ENCODE assay signal across 8 cellular contexts in the genomic region with DNA sequence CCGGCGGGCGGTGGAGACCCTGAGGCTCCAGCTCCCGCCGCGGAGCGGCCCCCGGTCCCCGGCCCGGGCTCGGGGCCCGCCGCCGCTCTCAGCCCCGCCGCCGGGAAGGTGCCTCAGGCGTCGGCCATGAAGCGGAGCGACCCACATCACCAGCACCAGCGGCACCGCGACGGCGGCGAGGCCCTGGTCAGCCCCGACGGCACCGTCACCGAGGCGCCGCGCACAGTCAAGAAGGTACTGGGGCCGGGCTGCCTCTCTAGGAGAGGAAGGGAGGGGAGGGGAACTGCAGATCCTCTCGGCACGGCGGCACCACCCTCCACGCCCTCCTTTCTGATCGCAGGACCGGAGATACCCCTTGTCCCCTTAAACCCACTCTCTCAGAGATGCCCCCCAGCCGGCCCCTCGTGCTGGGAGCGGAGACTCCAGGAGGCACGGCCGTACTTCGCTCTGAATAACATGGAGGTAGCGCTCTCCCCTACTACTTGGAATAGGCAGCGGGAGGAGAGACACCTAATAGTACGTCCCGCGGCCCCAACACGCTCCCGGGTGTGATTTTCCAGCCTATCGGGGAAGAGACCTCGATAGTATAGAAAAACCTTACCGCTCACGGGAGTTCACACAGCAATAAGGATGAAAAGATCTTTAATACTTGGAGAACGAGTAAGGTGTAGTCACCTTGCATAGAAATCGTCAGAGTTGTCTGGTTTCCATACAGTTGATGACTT. TPM values are rescaled to one million over a fixed set of nuclear protein-coding genes. Genes with fewer than 3 reads are reported as not detected.
A peak's percentile ranks its signal among the peaks of the same experiment; 100 is the strongest.
DNase-seq lines count a peak whose midpoint lies in the region; FAIRE-seq and TF ChIP-seq lines count a peak whose summit lies in the region.

No MANE protein-coding gene starts in this region.

- TF ChIP-seq CTCF in LNCaP clone FGC (IDR thresholded peaks at IDR 0.05; ENCODE audit: control insufficient read depth, extremely low read depth, insufficient read depth): no peak

- peaks cover 3% of the 10 kb centered on the region for H3K27me3 ChIP-seq in skeletal muscle satellite cell (ENCODE audit: control insufficient read depth, insufficient read depth, low read length)

- H3K4me2 ChIP-seq in skeletal muscle satellite cell (ENCODE audit: low read length): peak overlapping the region; percentile 83

- H3K36me3 ChIP-seq in skeletal muscle satellite cell (ENCODE audit: insufficient read depth, low read length): no peaks in the 10 kb centered on the region

- H3K9ac ChIP-seq in skeletal muscle satellite cell (ENCODE audit: low read depth, low read length): peak overlapping the region; percentile 76

- H3K4me1 ChIP-seq in skeletal muscle satellite cell (ENCODE audit: control insufficient read depth, insufficient read depth, low read length): peaks cover 10% of the 10 kb centered on the region

- FAIRE-seq in H54 (lab: Jason Lieb, UNC): no peak

- no peaks in the 10 kb centered on the region for H3K9me3 ChIP-seq in iPS-18c (ENCODE audit: control insufficient read depth, insufficient read depth, low read length)
- H3K9me3 ChIP-seq in skeletal muscle satellite cell (replicated peaks; ENCODE audit: low read length): no peaks in the 10 kb centered on the region

- DNase-seq in GDM1 (lab: John Stamatoyannopoulos, UW) (peak; percentile 37), H54 (ENCODE audit: insufficient read length, low spot score) (no peak), LNCaP clone FGC (ENCODE audit: low read depth) (no peak), T-helper 2 cell (peak; percentile 33 to 73 (median 44)), astrocyte of the hippocampus (ENCODE audit: low read depth, low spot score) (peak; percentile 78), GM19238 (ENCODE audit: insufficient read length, low spot score) (no peak)

- peak; percentile 27; the same call in 1 of the 2 replicates for TF ChIP-seq POLR2A in H54 (IDR thresholded peaks at IDR 0.05; ENCODE audit: low read depth, low read length)

- H3K4me3 ChIP-seq in LNCaP clone FGC (ENCODE audit: low read depth, low read length) (peak overlapping the region; percentile 74), iPS-18c (ENCODE audit: insufficient read depth, low read depth, low read length) (peak overlapping the region; percentile 90), skeletal muscle satellite cell (ENCODE audit: low read length) (peak overlapping the region; percentile 88)

RNA-seq across cellular contexts. Expression of a gene that starts 0.5 kb away (rescaled TPM):
- total RNA-seq in skeletal muscle satellite cell (2012; rRNA removed): 6.3 and 8.1 TPM in 2 replicates

RNA-seq across cellular contexts. Expression of a gene that starts 36.9 kb away (rescaled TPM):
- total RNA-seq in skeletal muscle satellite cell (2012; rRNA removed): 1.5 and 3.5 TPM in 2 replicates

Comparison
In these comparisons a context has a peak if more than half of its experiments do, and no peak if none do; other contexts are left out.
1. DNase-seq: peak in GDM1 (single experiment), T-helper 2 cell (5 of 5) and astrocyte of the hippocampus (single experiment); none in H54 (single experiment), LNCaP clone FGC (single experiment) and GM19238 (single experiment).
2. Peak in every context shown above with its lines, with median percentiles within 50 percentile points of each other: H3K4me3 ChIP-seq.